ENCODE assay signal across 8 cellular contexts in the genomic region with DNA sequence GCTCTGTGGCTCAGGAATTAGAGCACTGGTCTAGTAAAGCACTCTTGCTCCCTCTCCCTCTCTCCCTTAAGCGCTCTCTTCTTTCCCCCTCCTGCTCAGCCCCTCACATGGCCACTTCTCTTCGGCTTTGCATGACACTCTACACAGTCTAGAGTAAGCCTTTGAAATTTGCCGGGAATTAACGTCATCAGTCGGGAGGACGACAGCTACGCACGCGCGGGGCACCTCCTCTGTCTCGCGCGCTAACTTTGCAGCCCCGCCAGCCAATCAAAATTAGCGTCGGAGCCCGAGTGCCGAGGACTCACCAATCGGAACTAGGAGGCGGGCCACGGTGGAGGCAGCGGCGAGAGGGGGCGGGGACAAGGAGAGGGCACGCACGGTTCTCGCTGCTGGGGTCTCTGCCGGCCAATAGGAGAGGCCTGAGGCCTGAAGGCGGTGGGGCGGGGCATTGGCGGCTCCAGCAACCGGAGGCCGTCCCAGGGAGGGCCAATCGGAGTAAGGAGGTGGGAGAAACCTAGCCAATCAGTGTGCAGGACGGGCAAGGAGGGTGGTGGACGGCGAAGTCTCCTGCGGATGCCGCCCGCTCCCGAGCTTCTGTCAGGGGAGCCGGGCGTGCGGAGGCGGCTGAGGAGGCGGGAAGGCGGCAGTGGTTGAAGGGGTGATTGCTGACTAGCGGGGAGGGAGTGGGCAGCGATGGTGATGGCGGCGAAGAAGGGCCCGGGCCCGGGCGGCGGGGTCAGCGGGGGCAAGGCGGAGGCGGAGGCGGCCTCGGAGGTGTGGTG. TPM values are rescaled to one million over a fixed set of nuclear protein-coding genes. Genes with fewer than 3 reads are reported as not detected.
DNase-seq lines count a peak whose midpoint lies in the region; TF ChIP-seq lines count a peak whose summit lies in the region.

A gene with protein sequence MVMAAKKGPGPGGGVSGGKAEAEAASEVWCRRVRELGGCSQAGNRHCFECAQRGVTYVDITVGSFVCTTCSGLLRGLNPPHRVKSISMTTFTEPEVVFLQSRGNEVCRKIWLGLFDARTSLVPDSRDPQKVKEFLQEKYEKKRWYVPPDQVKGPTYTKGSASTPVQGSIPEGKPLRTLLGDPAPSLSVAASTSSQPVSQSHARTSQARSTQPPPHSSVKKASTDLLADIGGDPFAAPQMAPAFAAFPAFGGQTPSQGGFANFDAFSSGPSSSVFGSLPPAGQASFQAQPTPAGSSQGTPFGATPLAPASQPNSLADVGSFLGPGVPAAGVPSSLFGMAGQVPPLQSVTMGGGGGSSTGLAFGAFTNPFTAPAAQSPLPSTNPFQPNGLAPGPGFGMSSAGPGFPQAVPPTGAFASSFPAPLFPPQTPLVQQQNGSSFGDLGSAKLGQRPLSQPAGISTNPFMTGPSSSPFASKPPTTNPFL (plus strand): TSS at position 550 of the 782 bp plus-strand sequence. CDS start 144 bp downstream, at position 694.

- H3K18ac ChIP-seq in H9 (ENCODE audit: insufficient read length, low read depth, low read length): no peak within 1 kb of the TSS

- no peak within 1 kb of the TSS for H2BK5ac ChIP-seq in H9 (ENCODE audit: insufficient read length, low read length)

- H3K23ac ChIP-seq in H9 (ENCODE audit: insufficient read length, low read depth, low read length): no peak within 1 kb of the TSS

- H3K9me3 ChIP-seq in H9 (ENCODE audit: control insufficient read depth, low read depth, low read length) (no peaks in the 10 kb centered on the region), MG63 (no peaks in the 10 kb centered on the region)

- H4K5ac ChIP-seq in H9 (ENCODE audit: insufficient read length, low read depth, low read length): no peak within 1 kb of the TSS

- H2BK20ac ChIP-seq in H9 (ENCODE audit: low read depth, low read length, poor library complexity, severe bottlenecking): no peak within 1 kb of the TSS

- H3K27ac Mint-ChIP-seq in H9 (peak within 1 kb of the TSS; percentile 19 to 85 (median 50); a peak in 4 of 7 replicates), nephron (peak within 1 kb of the TSS in 2 of 3 experiments; percentile 12 to 35)
- peak within 1 kb of the TSS; percentile 99 for H3K27ac Mint-ChIP-seq in stimulated activated naive CD8-positive, alpha-beta T cell treated with anti-CD3 and anti-CD28 coated beads, Interleukin-15, Interleukin-2, amounts not matched to agents 100 ng/mL and 50 ng/mL, for 24 hours

- peaks cover 39 to 45% of the 10 kb centered on the region in 2 experiments for H3K4me1 Mint-ChIP-seq in H9
- peaks cover 21% of the 10 kb centered on the region for H3K4me1 Mint-ChIP-seq in nephron
- H3K4me1 Mint-ChIP-seq in stimulated activated naive CD8-positive, alpha-beta T cell treated with anti-CD3 and anti-CD28 coated beads, Interleukin-15, Interleukin-2, amounts not matched to agents 100 ng/mL and 50 ng/mL, for 24 hours (ENCODE audit: low read depth): peaks cover 55% of the 10 kb centered on the region

- H3K9me3 Mint-ChIP-seq in H9 (no peaks in the 10 kb centered on the region; a peak in 1 of 5 replicates), nephron (no peaks in the 10 kb centered on the region)
- no peaks in the 10 kb centered on the region for H3K9me3 Mint-ChIP-seq in stimulated activated naive CD8-positive, alpha-beta T cell treated with anti-CD3 and anti-CD28 coated beads, Interleukin-15, Interleukin-2, amounts not matched to agents 100 ng/mL and 50 ng/mL, for 24 hours

- H3K27me3 ChIP-seq in H9 (ENCODE audit: insufficient read depth, low read length) (no peaks in the 10 kb centered on the region; the same call in 1 of the 2 replicates), MG63 (no peaks in the 10 kb centered on the region)

- DNase-seq in ELR (ENCODE audit: low read depth) (peak; percentile 99), H9 (peak; percentile 100), MG63 (peak; percentile 99), SHP77 treated with DMSO at 0.1 percent for 48 hours (lab: John Stamatoyannopoulos, UW) (peak; percentile 97), fibroblast of the aortic adventitia (ENCODE audit: low read depth) (peak; percentile 99)
- DNase-seq in activated effector memory CD4-positive, alpha-beta T cell treated with anti-CD3 and anti-CD28 coated beads, Interleukin-2, amount 50 U/mL, for 16 hours: peak; percentile 100

- H3K4me3 ChIP-seq in MG63: peak within 1 kb of the TSS; percentile 75
- H3K4me3 ChIP-seq in fibroblast of the aortic adventitia (ENCODE audit: low read depth, low read length): peak within 1 kb of the TSS; percentile 83

- H3K56ac ChIP-seq in H9 (ENCODE audit: insufficient read length, low read depth, low read length): no peak within 1 kb of the TSS

- H2AK5ac ChIP-seq in H9 (ENCODE audit: insufficient read length, low read length): no peak within 1 kb of the TSS

- H2AFZ ChIP-seq in H9 (ENCODE audit: low read length): peak within 1 kb of the TSS; percentile 1

- H3K27me3 Mint-ChIP-seq in H9 (ENCODE audit: low read depth) (peaks cover 24% of the 10 kb centered on the region), nephron (ENCODE audit: low read depth) (peaks cover 4% of the 10 kb centered on the region)
- H3K27me3 Mint-ChIP-seq in stimulated activated naive CD8-positive, alpha-beta T cell treated with anti-CD3 and anti-CD28 coated beads, Interleukin-15, Interleukin-2, amounts not matched to agents 100 ng/mL and 50 ng/mL, for 24 hours: no peaks in the 10 kb centered on the region

- H3K4ac ChIP-seq in H9 (ENCODE audit: low read depth, low read length): no peak within 1 kb of the TSS

- peak within 1 kb of the TSS; percentile 96 for H3K4me2 ChIP-seq in H9 (ENCODE audit: insufficient read depth, insufficient read length, low read length)

- WGBS in H9 (ENCODE audit: extremely low coverage, insufficient read length, low lambda C conversion rate): no CpG with 5 or more reads among the region's 60 CpGs

- H4K20me1 ChIP-seq in H9 (ENCODE audit: control insufficient read depth, insufficient read depth, insufficient read length): no peaks in the 10 kb centered on the region

- no peaks in the 10 kb centered on the region for H3K79me1 ChIP-seq in H9 (ENCODE audit: insufficient read depth, low read depth, low read length, poor library complexity, severe bottlenecking)

- H2BK120ac ChIP-seq in H9 (ENCODE audit: low read depth, low read length, poor library complexity, severe bottlenecking): no peak within 1 kb of the TSS

- H4K8ac ChIP-seq in H9 (replicated peaks; ENCODE audit: insufficient read length, low read depth, low read length): no peak within 1 kb of the TSS

- H3K4me3 Mint-ChIP-seq in H9: peak within 1 kb of the TSS; percentile 79 to 88
- H3K4me3 Mint-ChIP-seq in nephron: peak within 1 kb of the TSS; percentile 87 to 95 (median 90)
- H3K4me3 Mint-ChIP-seq in stimulated activated naive CD8-positive, alpha-beta T cell treated with anti-CD3 and anti-CD28 coated beads, Interleukin-15, Interleukin-2, amounts not matched to agents 100 ng/mL and 50 ng/mL, for 24 hours: peak within 1 kb of the TSS; percentile 90

- no peak within 1 kb of the TSS for H2BK12ac ChIP-seq in H9 (ENCODE audit: insufficient read length, low read depth, low read length)

- TF ChIP-seq CTCF in H9 (conservative IDR thresholded peaks at IDR 0.05): no peak
- no peak for TF ChIP-seq CTCF in fibroblast of the aortic adventitia (IDR thresholded peaks at IDR 0.05; ENCODE audit: insufficient read depth, low read length)
- TF ChIP-seq CTCF in nephron (IDR thresholded peaks at IDR 0.05; ENCODE audit: unreplicated experiment in 3 of 3): no peak

- no peak within 1 kb of the TSS for H3K14ac ChIP-seq in H9 (ENCODE audit: insufficient read depth, low read length)

- no peak within 1 kb of the TSS for H2BK15ac ChIP-seq in H9 (ENCODE audit: low read depth, low read length)

- no peaks in the 10 kb centered on the region for H3K36me3 Mint-ChIP-seq in H9 (ENCODE audit: insufficient read depth in 1 of 3, low read depth in 3 of 3)
- H3K36me3 Mint-ChIP-seq in nephron (ENCODE audit: low read depth): no peaks in the 10 kb centered on the region
- peaks cover 33% of the 10 kb centered on the region for H3K36me3 Mint-ChIP-seq in stimulated activated naive CD8-positive, alpha-beta T cell treated with anti-CD3 and anti-CD28 coated beads, Interleukin-15, Interleukin-2, amounts not matched to agents 100 ng/mL and 50 ng/mL, for 24 hours (ENCODE audit: low read depth)

- H3K4me1 ChIP-seq in H9 (ENCODE audit: insufficient read depth, low read length): peaks cover 3% of the 10 kb centered on the region; the same call in 1 of the 2 replicates

- no peak within 1 kb of the TSS for H3T11ph ChIP-seq in H9 (ENCODE audit: low read length)

- H3K27ac ChIP-seq in H9 (ENCODE audit: insufficient read length, low read depth, low read length): no peak within 1 kb of the TSS

- peaks cover 11% of the 10 kb centered on the region for H3K23me2 ChIP-seq in H9 (ENCODE audit: insufficient read length, low read depth, low read length, poor library complexity, severe bottlenecking)

- no peaks in the 10 kb centered on the region for H3K36me3 ChIP-seq in MG63

- H4K91ac ChIP-seq in H9 (ENCODE audit: insufficient read length, low read depth, low read length): no peak within 1 kb of the TSS

- H3K9ac ChIP-seq in H9 (ENCODE audit: extremely low read depth, insufficient read length, low read length): peak within 1 kb of the TSS; percentile 65

- H3K79me2 ChIP-seq in H9 (ENCODE audit: insufficient read depth, low read length): no peaks in the 10 kb centered on the region

RNA-seq across cellular contexts. Expression of the gene that starts here (rescaled TPM):
- total RNA-seq in H9 (2021) (11.2 and 12.7 TPM in 2 replicates), fibroblast of the aortic adventitia (ENCODE audit: low replicate concordance) (10.7 and 19.3 TPM in 2 replicates)
- 5.8 and 10.2 TPM in 2 replicates for total RNA-seq in MG63 (2014; rRNA removed; shearing (Covaris generic); ENCODE audit: low replicate concordance)

Comparison
In these comparisons a context has a peak if more than half of its experiments do, and no peak if none do; other contexts are left out.
1. H3K27ac Mint-ChIP-seq: peak in every context shown above with its lines; median percentile 99 in stimulated activated naive CD8-positive, alpha-beta T cell treated with anti-CD3 and anti-CD28 coated beads, Interleukin-15, Interleukin-2, amounts not matched to agents 100 ng/mL and 50 ng/mL, for 24 hours; 50 in H9; 24 in nephron.